ENCODE assay signal across 22 cellular contexts in the genomic region with DNA sequence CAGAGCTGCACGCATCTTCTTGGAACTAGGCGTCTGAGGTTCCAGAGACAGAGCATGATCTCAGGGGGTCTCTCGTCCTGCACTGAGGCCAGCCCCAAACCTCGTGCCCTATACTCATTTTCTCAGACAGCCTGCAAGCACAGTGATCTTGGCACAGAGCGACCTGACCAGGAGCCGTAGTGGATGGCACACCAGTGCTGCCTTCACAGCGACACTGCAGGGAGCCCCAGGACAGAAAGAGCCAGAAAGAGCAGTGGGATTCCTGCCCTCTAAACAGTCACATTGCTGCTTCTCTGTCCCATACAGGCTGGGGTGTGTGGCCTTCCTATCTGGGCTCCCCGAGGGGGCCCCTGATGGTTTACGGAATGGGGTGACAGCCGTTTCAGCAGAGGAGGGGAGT.
"Had no signal": no experiment of that assay in that cellular context is flagged by ENCODE, and none has a peak within 500 bp of the region (broad histone marks: within the 10 kb centered on the region; RNA-seq: fewer than 3 reads in every experiment).

No MANE protein-coding gene starts in this region.

- FAIRE-seq: RCC 7860 had no signal

- H3K9me3 ChIP-seq: MG63, SJSA1 had no signal

- H3K4me3 ChIP-seq: MG63, SJSA1, SK-N-MC had no signal

- H3K36me3 ChIP-seq: MG63, SJSA1 had no signal

- H3K4me1 ChIP-seq: SJSA1 had no signal

- H3K27ac ChIP-seq: SJSA1, SK-N-MC had no signal

- DNase-seq: KBM-7, MG63, NCI-H1092, NCI-H1105 treated with DMSO at 0.1 percent for 48 hours, NCI-H1417 treated with DMSO at 0.1 percent for 48 hours, NCI-H146, NCI-H1694 treated with DMSO at 0.1 percent for 48 hours, NCI-H1930, NCI-H2081, NCI-H2107, NCI-H2227 treated with DMSO at 0.1 percent for 48 hours, NCI-H446, NCI-H510A, NCI-H524 treated with DMSO at 0.1 percent for 48 hours, NCI-H69, NCI-H774, Right ventricle myocardium superior, RPMI8226, SIG-M5 had no signal
